ENCODE assay signal across 8 cellular contexts in genomic region chr19:16325161-16325527, GRCh38. TPM values are rescaled to one million over a fixed set of nuclear protein-coding genes. Genes with fewer than 3 reads are reported as not detected.
DNase-seq lines count a peak whose midpoint lies in the region; ATAC-seq and TF ChIP-seq lines count a peak whose summit lies in the region.

No MANE protein-coding gene starts in this region.

- H3K4me1 ChIP-seq in psoas muscle = peaks cover 12% of the 10 kb centered on the region

- H3K36me3 ChIP-seq in psoas muscle (ENCODE audit: insufficient read depth in 1 of 2, low read depth in 1 of 2) = peaks cover 0 to 16% of the 10 kb centered on the region in 2 donors

- DNase-seq in NCI-H146 (lab: John Stamatoyannopoulos, UW) (peak; percentile 36), NCI-H146 treated with DMSO at 0.1 percent for 48 hours (lab: John Stamatoyannopoulos, UW; ENCODE audit: unreplicated experiment) (no peak), HL-60 (ENCODE audit: low read depth in 1 of 2, low spot score in 1 of 2) (no peak), activated T-helper 1 cell treated with Interleukin-2 at 50 U/mL for 16 hours (ENCODE audit: low read depth) (peak; percentile 35), germinal center (ENCODE audit: low spot score) (peak; percentile 52), psoas muscle (peak in 1 of 2 donors; percentile 66), NCI-H1694 treated with DMSO at 0.1 percent for 48 hours (lab: John Stamatoyannopoulos, UW) (no peak), GM19240 (ENCODE audit: insufficient read length, low spot score) (no peak)

- WGBS in psoas muscle, 3 donors = 1 to 2% (median 2%) methylated on average over 20 to 52 of the region's 52 CpGs

- TF ChIP-seq CTCF in HL-60 (IDR thresholded peaks at IDR 0.05; ENCODE audit: insufficient read depth, low read length) = no peak
- TF ChIP-seq CTCF in psoas muscle (IDR thresholded peaks at IDR 0.05) = peak; percentile 10

- H3K4me3 ChIP-seq in HL-60 (replicated peaks; ENCODE audit: insufficient read depth, low read length) (peak overlapping the region; percentile 33), psoas muscle (peak overlapping the region; percentile 80)

- H3K9me3 ChIP-seq in psoas muscle = no peaks in the 10 kb centered on the region

- no peak overlapping the region for H3K27ac ChIP-seq in HL-60 (replicated peaks)
- H3K27ac ChIP-seq in psoas muscle = peak overlapping the region; percentile 91

- peak; percentile 9 to 37 (median 22) for ATAC-seq in psoas muscle

- H3K27me3 ChIP-seq in HL-60 (ENCODE audit: insufficient read depth, poor library complexity, severe bottlenecking) (peaks cover 17% of the 10 kb centered on the region), psoas muscle (ENCODE audit: insufficient read depth in 3 of 3, low read length in 2 of 3) (no peaks in the 10 kb centered on the region)

- intact Hi-C loops in psoas muscle (cut with DNase I) = loop anchor here (2.0 to 5.0 kb wide), 4 partner anchors 38 to 78 kb away; no protein-coding TSS in a partner anchor

RNA-seq across cellular contexts. Expression of gene KLF2, which starts 0.5 kb away (rescaled TPM):
- total RNA-seq in psoas muscle = 10 to 100 TPM; 12.7 to 35.4 (median 24.0) TPM
- 10 to 100 TPM in 1 of 3 donors, 1 to 10 TPM in 2; 3.3 to 24.2 (median 5.3) TPM for polyA plus RNA-seq in psoas muscle

Comparison
In these comparisons a context has a peak if more than half of its experiments do, and no peak if none do; other contexts are left out.
1. DNase-seq: peak in NCI-H146 (single experiment), activated T-helper 1 cell treated with Interleukin-2 at 50 U/mL for 16 hours (single experiment) and germinal center (single experiment); none in NCI-H146 treated with DMSO at 0.1 percent for 48 hours (single experiment), HL-60 (0 of 2), NCI-H1694 treated with DMSO at 0.1 percent for 48 hours (single experiment) and GM19240 (single experiment).